Comparison of ENCODE assay signal across 1 cellular context in the genomic region with DNA sequence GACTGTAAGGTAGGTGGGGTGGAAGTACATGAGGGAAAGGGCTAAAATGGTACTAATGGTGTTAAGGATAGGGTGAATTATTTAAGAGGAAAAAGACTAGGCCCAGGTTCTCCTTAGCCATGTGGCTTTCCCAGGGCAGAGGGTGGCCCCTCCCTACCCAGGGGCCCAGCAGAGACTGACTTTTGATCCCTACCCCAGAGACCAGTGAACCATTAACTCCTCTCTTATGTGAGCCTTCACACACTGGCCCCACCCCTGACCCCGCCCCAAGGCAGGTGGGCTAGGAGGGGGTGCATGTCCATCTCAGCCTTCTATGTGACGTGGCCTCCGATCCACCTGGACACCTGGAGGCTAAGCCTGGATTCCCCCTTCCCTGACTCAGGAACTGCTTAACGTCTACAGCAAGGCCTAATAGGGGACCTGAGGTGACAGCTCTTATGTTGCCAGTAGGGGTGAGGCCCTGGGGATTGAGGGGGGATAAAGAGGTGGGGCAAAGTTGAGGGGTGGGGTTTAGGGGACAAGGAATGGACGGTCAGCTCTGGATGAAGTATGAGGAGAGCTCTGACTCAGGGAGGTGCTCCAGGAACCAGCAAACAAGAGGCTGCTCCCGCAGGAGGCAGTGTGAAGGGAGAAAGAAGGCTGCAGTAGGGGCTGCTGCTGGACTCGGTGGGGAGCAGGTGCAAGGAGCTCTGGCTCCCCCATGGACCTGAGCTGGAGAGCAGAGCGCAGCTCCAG.
TF ChIP-seq lines count a peak whose summit lies in the region.

No MANE protein-coding gene starts in this region.

TF ChIP-seq in GM23338, 12 proteins besides CTCF, POLR2A, EP300 and RAD21:
- TF ChIP-seq ZNF331 (CRISPR knock-in tag; IDR thresholded peaks at IDR 0.05; ENCODE audit: low read depth), result no peak
- no peak for TF ChIP-seq JUNB (IDR thresholded peaks at IDR 0.05; ENCODE audit: unreplicated experiment)
- no peak for TF ChIP-seq ZNF114 (CRISPR knock-in tag; IDR thresholded peaks at IDR 0.05)
